20 cellular contexts compared by ENCODE assay signal in the genomic region with DNA sequence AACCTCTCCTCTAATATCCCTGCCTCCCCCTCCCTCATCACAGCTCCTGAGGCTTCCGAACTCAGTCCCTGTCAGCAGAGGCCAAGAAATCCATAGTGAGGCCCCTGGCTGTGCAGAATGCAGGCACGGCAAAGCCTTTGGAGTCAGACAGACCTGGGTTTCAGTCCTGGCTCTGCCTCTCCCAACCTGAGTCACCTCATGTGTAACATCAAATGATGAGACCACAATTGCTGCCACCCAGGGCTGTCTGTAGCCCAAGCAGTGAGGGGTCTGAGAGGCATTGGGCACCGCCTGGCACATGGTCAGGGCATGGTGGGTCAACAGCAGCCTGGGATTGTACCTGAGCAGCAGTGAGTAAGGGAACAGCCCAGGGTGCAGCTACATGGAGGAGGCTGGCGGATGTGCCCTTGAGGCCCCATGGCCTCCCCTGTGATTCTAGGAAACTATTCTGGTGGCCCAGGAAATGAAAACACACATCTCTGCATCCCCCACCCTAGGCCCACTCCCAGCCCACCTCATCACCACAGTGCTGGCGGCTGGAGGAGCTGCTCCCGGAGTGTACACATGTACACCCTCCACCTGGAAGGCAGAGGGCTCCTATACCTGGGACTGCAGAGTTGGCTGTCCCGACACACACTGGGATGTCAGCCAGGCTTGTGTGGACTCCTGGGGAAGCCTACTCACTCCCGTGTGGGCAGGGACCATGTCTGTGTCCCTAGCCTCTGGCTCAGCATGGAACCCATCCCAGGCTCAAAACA. TPM values are rescaled to one million over a fixed set of nuclear protein-coding genes. Genes with fewer than 3 reads are reported as not detected.
A peak's percentile ranks its signal among the peaks of the same experiment; 100 is the strongest.
DNase-seq lines count a peak whose midpoint lies in the region; ATAC-seq and TF ChIP-seq lines count a peak whose summit lies in the region.
"Had no signal": no experiment of that assay in that cellular context is flagged by ENCODE, and none has a peak within 500 bp of the region (broad histone marks: within the 10 kb centered on the region; RNA-seq: fewer than 3 reads in every experiment).

No MANE protein-coding gene starts in this region.

- H3K18ac ChIP-seq in mesendoderm (ENCODE audit: low read length): no peak overlapping the region

- peak overlapping the region; percentile 81 for H3K56ac ChIP-seq in mesendoderm (ENCODE audit: low read length)

- no peak overlapping the region for H2AK5ac ChIP-seq in mesendoderm (ENCODE audit: low read length)

- no peak for TF ChIP-seq POLR2A in upper lobe of left lung (IDR thresholded peaks at IDR 0.05)

- no peak overlapping the region for H3K4ac ChIP-seq in mesendoderm (ENCODE audit: low read depth, low read length)

- H3K36me3 ChIP-seq in heart right ventricle (no peaks in the 10 kb centered on the region), mesendoderm (ENCODE audit: control insufficient read depth, insufficient read depth, low read length) (no peaks in the 10 kb centered on the region), upper lobe of left lung (no peaks in the 10 kb centered on the region)
- H3K36me3 ChIP-seq: ascending aorta had no signal

- no peak overlapping the region for H2BK15ac ChIP-seq in mesendoderm (replicated peaks; ENCODE audit: low read depth)

- intact Hi-C loops in heart right ventricle (cut with DNase I): loop anchor here in 7 of 10 donors (1.0 to 5.0 kb wide), 6 partner anchors 27 to 87 kb away; no protein-coding TSS in a partner anchor
- intact Hi-C loops in cardiac septum (cut with DNase I): loop anchor here (1.0 to 2.0 kb wide), 2 partner anchors 27 to 87 kb away; no protein-coding TSS in a partner anchor

- no peak overlapping the region for H4K8ac ChIP-seq in mesendoderm (ENCODE audit: low read depth, low read length)

- no peaks in the 10 kb centered on the region for H3K27me3 ChIP-seq in heart right ventricle
- H3K27me3 ChIP-seq in mesendoderm (ENCODE audit: insufficient read depth, low read length, poor library complexity): no peaks in the 10 kb centered on the region
- H3K27me3 ChIP-seq in upper lobe of left lung: no peaks in the 10 kb centered on the region
- H3K27me3 ChIP-seq: ascending aorta had no signal

- TF ChIP-seq CTCF in heart right ventricle (IDR thresholded peaks at IDR 0.05): no peak
- no peak for TF ChIP-seq CTCF in coronary artery (IDR thresholded peaks at IDR 0.05)
- no peak for TF ChIP-seq CTCF in upper lobe of left lung (IDR thresholded peaks at IDR 0.05)

- H3K79me2 ChIP-seq in mesendoderm (ENCODE audit: control insufficient read depth, insufficient read depth, low read length): no peaks in the 10 kb centered on the region

- ATAC-seq in heart right ventricle (peak in 4 of 8 donors; percentile 2 to 11 (median 8)), upper lobe of left lung (ENCODE audit: low FRiP score in 2 of 2) (peak in 1 of 2 donors; percentile 41), GM19455 (IDR thresholded peaks at IDR 0.05; ENCODE audit: unreplicated experiment) (no peak)

- no peak overlapping the region for H3K4me2 ChIP-seq in mesendoderm (ENCODE audit: low read length)

- peak overlapping the region in 7 of 10 donors; percentile 10 to 86 (median 75) for H3K27ac ChIP-seq in heart right ventricle
- H3K27ac ChIP-seq in coronary artery: peak overlapping the region in 1 of 2 donors; percentile 5
- H3K27ac ChIP-seq in mesendoderm (ENCODE audit: low read depth, low read length): no peak overlapping the region
- H3K27ac ChIP-seq in upper lobe of left lung: peak overlapping the region; percentile 77 to 89 (median 81)
- H3K27ac ChIP-seq: ascending aorta, C4-2B had no signal

- H3K79me1 ChIP-seq in mesendoderm (ENCODE audit: low read length): no peaks in the 10 kb centered on the region

- WGBS in heart right ventricle, 2 donors: 81 to 83% methylated on average over 8 of the region's 8 CpGs
- WGBS in mesendoderm (ENCODE audit: extremely low coverage, insufficient coverage, low lambda C conversion rate): no CpG with 5 or more reads among the region's 8 CpGs
- WGBS in upper lobe of left lung, 2 donors: 80 to 83% methylated on average over 7 to 8 of the region's 8 CpGs

- H4K5ac ChIP-seq in mesendoderm (ENCODE audit: low read length): no peak overlapping the region

- peaks cover 4 to 50% (median 40%) of the 10 kb centered on the region in 9 donors for H3K4me1 ChIP-seq in heart right ventricle
- H3K4me1 ChIP-seq in mesendoderm (ENCODE audit: control insufficient read depth, low read depth, low read length): peaks cover 3% of the 10 kb centered on the region
- peaks cover 19 to 39% (median 29%) of the 10 kb centered on the region in 4 donors for H3K4me1 ChIP-seq in upper lobe of left lung
- H3K4me1 ChIP-seq: ascending aorta had no signal

- DNase-seq in heart right ventricle: no peak
- no peak for DNase-seq in cardiac septum (ENCODE audit: low spot score)
- peak; percentile 62 for DNase-seq in coronary artery (ENCODE audit: low spot score)
- DNase-seq in mesendoderm: no peak
- DNase-seq in upper lobe of left lung: no peak
- DNase-seq in activated CD4-positive, alpha-beta T cell treated with anti-CD3 and anti-CD28 coated beads, Interleukin-2, amount 50 U/mL, for 48 hours: no peak
- no peak for DNase-seq in DMS79 treated with DMSO at 0.1 percent for 48 hours (lab: John Stamatoyannopoulos, UW)
- DNase-seq: activated CD4-positive, alpha-beta T cell treated with anti-CD3 and anti-CD28 coated beads, Interleukin-2, amount 10 ng/mL, durations not matched to agents 24 days and 14 days; activated CD8-positive, alpha-beta memory T cell treated with anti-CD3 and anti-CD28 coated beads, Interleukin-2, amount 50 U/mL, for 4 hours; activated effector memory CD4-positive, alpha-beta T cell treated with anti-CD3 and anti-CD28 coated beads, Interleukin-2, amount 50 U/mL, for 16 hours; stimulated activated CD8-positive, alpha-beta memory T cell treated with anti-CD3 and anti-CD28 coated beads, Interleukin-4, amount 100 ng/mL, for 48 hours had no signal

- H2BK120ac ChIP-seq in mesendoderm (ENCODE audit: low read depth, low read length): no peak overlapping the region

- no peak overlapping the region for H2BK5ac ChIP-seq in mesendoderm (ENCODE audit: low read length)

- peak overlapping the region; percentile 14 for H3K9ac ChIP-seq in mesendoderm (ENCODE audit: low read length)

- H3K23ac ChIP-seq in mesendoderm (ENCODE audit: low read length): no peak overlapping the region

- H3K9me3 ChIP-seq in heart right ventricle (no peaks in the 10 kb centered on the region), upper lobe of left lung (no peaks in the 10 kb centered on the region)
- H3K9me3 ChIP-seq: ascending aorta had no signal

- no peak for TF ChIP-seq EP300 in upper lobe of left lung (IDR thresholded peaks at IDR 0.05)

- H3K4me3 ChIP-seq in heart right ventricle: no peak overlapping the region
- H3K4me3 ChIP-seq in coronary artery: no peak overlapping the region
- no peak overlapping the region for H3K4me3 ChIP-seq in mesendoderm (ENCODE audit: low read length)
- no peak overlapping the region for H3K4me3 ChIP-seq in upper lobe of left lung
- H3K4me3 ChIP-seq: ascending aorta had no signal

RNA-seq across cellular contexts. Expression of a gene that starts 7.7 kb away (rescaled TPM):
- not detected for total RNA-seq in heart right ventricle
- polyA plus RNA-seq in heart right ventricle: under 1 TPM in 1 of 2 donors, not detected in 1; 0.01 TPM
- not detected for total RNA-seq in cardiac septum
- polyA plus RNA-seq in mesendoderm (2013, experiment 1 of 2): not detected
- polyA plus RNA-seq in mesendoderm (2013, experiment 2 of 2): 0.03 TPM
- total RNA-seq in upper lobe of left lung: not detected
- total RNA-seq: activated CD4-positive, alpha-beta T cell treated with anti-CD3 and anti-CD28 coated beads, Interleukin-2, amount 10 ng/mL, durations not matched to agents 24 days and 14 days; ascending aorta; chondrocyte; fibroblast of villous mesenchyme; left lobe of liver; M059J; myocyte had no signal

RNA-seq across cellular contexts. Expression of a gene that starts 11.7 kb away (rescaled TPM):
- total RNA-seq in heart right ventricle (10 to 100 TPM; 16.6 to 68.0 (median 26.3) TPM), cardiac septum (31.1 TPM), upper lobe of left lung (100 to 1,000 TPM in 4 of 6 donors, 10 to 100 TPM in 2; 62.9 to 265 (median 180) TPM)
- 10 to 100 TPM; 33.8 to 38.1 TPM for polyA plus RNA-seq in heart right ventricle
- polyA plus RNA-seq in mesendoderm (2013, experiment 1 of 2): 0.21 TPM
- 0.01 TPM for polyA plus RNA-seq in mesendoderm (2013, experiment 2 of 2)
- total RNA-seq: activated CD4-positive, alpha-beta T cell treated with anti-CD3 and anti-CD28 coated beads, Interleukin-2, amount 10 ng/mL, durations not matched to agents 24 days and 14 days; progenitor cell of endocrine pancreas had no signal

RNA-seq across cellular contexts. Expression of a gene that starts 47.0 kb away (rescaled TPM):
- total RNA-seq in heart right ventricle (under 1 TPM; 0.24 to 0.69 (median 0.41) TPM), cardiac septum (0.32 TPM), upper lobe of left lung (1 to 10 TPM in 2 of 6 donors, under 1 TPM in 3, not detected in 1; 0.22 to 1.5 (median 0.39) TPM)
- polyA plus RNA-seq in heart right ventricle: under 1 TPM; 0.22 TPM
- 0.77 TPM for polyA plus RNA-seq in mesendoderm (2013, experiment 1 of 2)
- 0.69 TPM for polyA plus RNA-seq in mesendoderm (2013, experiment 2 of 2)
- total RNA-seq: ascending aorta had no signal

RNA-seq across cellular contexts. Expression of a gene that starts 55.9 kb away (rescaled TPM):
- total RNA-seq in heart right ventricle (10 to 100 TPM in 5 of 10 donors, 1 to 10 TPM in 5; 8.4 to 15.5 (median 10.4) TPM), cardiac septum (9.3 TPM), upper lobe of left lung (10 to 100 TPM; 13.0 to 44.9 (median 23.6) TPM)
- polyA plus RNA-seq in heart right ventricle: 1 to 10 TPM; 5.8 to 8.0 TPM
- polyA plus RNA-seq in mesendoderm (2013, experiment 1 of 2): 9.9 TPM
- polyA plus RNA-seq in mesendoderm (2013, experiment 2 of 2): 9.5 TPM
